ENCODE assay signal across 25 cellular contexts in genomic region chr17:55620023-55620422, GRCh38.
DNase-seq lines count a peak whose midpoint lies in the region; ATAC-seq, FAIRE-seq and TF ChIP-seq lines count a peak whose summit lies in the region.
"Had no signal": no experiment of that assay in that cellular context is flagged by ENCODE, and none has a peak within 500 bp of the region (broad histone marks: within the 10 kb centered on the region; RNA-seq: fewer than 3 reads in every experiment).

No MANE protein-coding gene starts in this region.

- H4K20me1 ChIP-seq in HepG2 (ENCODE audit: insufficient read depth, low read length) = no peaks in the 10 kb centered on the region
- H4K20me1 ChIP-seq in endothelial cell of umbilical vein (replicated peaks; ENCODE audit: control insufficient read depth, extremely low read depth, insufficient read depth, low read length) = no peaks in the 10 kb centered on the region
- no peaks in the 10 kb centered on the region for H4K20me1 ChIP-seq in smooth muscle cell (ENCODE audit: low read depth)
- H4K20me1 ChIP-seq: BLaER1 treated with 17β-estradiol and CSF1 and Interleukin-3, amounts not matched to agents 10 nM and 100 nM had no signal

- no peaks in the 10 kb centered on the region for H3K27me3 ChIP-seq in HepG2 (ENCODE audit: control insufficient read depth in 1 of 2, insufficient read depth in 2 of 2, low read length in 2 of 2)
- no peaks in the 10 kb centered on the region for H3K27me3 ChIP-seq in right lobe of liver
- H3K27me3 ChIP-seq in endothelial cell of umbilical vein (ENCODE audit: control insufficient read depth in 2 of 2, insufficient read depth in 2 of 2, low read length in 2 of 2) = no peaks in the 10 kb centered on the region
- H3K27me3 ChIP-seq in smooth muscle cell (ENCODE audit: low read depth) = no peaks in the 10 kb centered on the region
- H3K27me3 ChIP-seq: BE2C; BLaER1 treated with 17β-estradiol and CSF1 and Interleukin-3, amounts not matched to agents 10 nM and 100 nM had no signal

- no peak overlapping the region for H2AFZ ChIP-seq in HepG2 (ENCODE audit: low read length)
- peak overlapping the region; percentile 40 for H2AFZ ChIP-seq in endothelial cell of umbilical vein (ENCODE audit: low read depth, low read length)
- peak overlapping the region; percentile 22 for H2AFZ ChIP-seq in smooth muscle cell (ENCODE audit: low read depth)

- POLR2A ChIA-PET in HepG2 (lab: Yijun Ruan, JAX) (no interaction called here), endothelial cell of umbilical vein (lab: Charles Lee) (no interaction called here)

- no peaks in the 10 kb centered on the region for H3K9me3 ChIP-seq in HepG2 (ENCODE audit: low read length)
- no peaks in the 10 kb centered on the region for H3K9me3 ChIP-seq in right lobe of liver
- H3K9me3 ChIP-seq in endothelial cell of umbilical vein (replicated peaks; ENCODE audit: control insufficient read depth, insufficient read depth, low read length) = no peaks in the 10 kb centered on the region
- H3K9me3 ChIP-seq in smooth muscle cell (replicated peaks; ENCODE audit: low read depth) = no peaks in the 10 kb centered on the region
- H3K9me3 ChIP-seq: A549, BE2C had no signal

- no peaks in the 10 kb centered on the region for H3K79me2 ChIP-seq in HepG2 (ENCODE audit: insufficient read depth, low read length)
- H3K79me2 ChIP-seq in endothelial cell of umbilical vein (ENCODE audit: control insufficient read depth, insufficient read depth, low read length) = no peaks in the 10 kb centered on the region
- H3K79me2 ChIP-seq in smooth muscle cell (ENCODE audit: low read depth) = no peaks in the 10 kb centered on the region

- peak; percentile 23 for FAIRE-seq in HepG2 (lab: Jason Lieb, UNC)
- peak; percentile 42 for FAIRE-seq in endothelial cell of umbilical vein (lab: Jason Lieb, UNC)
- FAIRE-seq: A549, D721Med, GM12878, GM18507 had no signal

- H3K4me1 ChIP-seq in HepG2 (ENCODE audit: insufficient read depth, low read length) (no peaks in the 10 kb centered on the region), right lobe of liver (no peaks in the 10 kb centered on the region), endothelial cell of umbilical vein (ENCODE audit: control insufficient read depth, extremely low read depth, insufficient read depth, low read length) (peaks cover 4% of the 10 kb centered on the region), smooth muscle cell (ENCODE audit: low read depth) (no peaks in the 10 kb centered on the region)
- H3K4me1 ChIP-seq: A549, BE2C had no signal

- H3K27ac ChIP-seq in HepG2 (ENCODE audit: extremely low read length, insufficient read depth, low read length) (no peak overlapping the region), right lobe of liver (no peak overlapping the region), endothelial cell of umbilical vein (ENCODE audit: insufficient read depth, low read depth, low read length) (no peak overlapping the region), smooth muscle cell (ENCODE audit: low read depth) (no peak overlapping the region)
- H3K27ac ChIP-seq: A549; BLaER1 treated with 17β-estradiol and CSF1 and Interleukin-3, amounts not matched to agents 10 nM and 100 nM had no signal

- H3K4me2 ChIP-seq in HepG2 (ENCODE audit: low read depth, low read length) = no peak overlapping the region
- H3K4me2 ChIP-seq in endothelial cell of umbilical vein (ENCODE audit: insufficient read depth, low read length) = peak overlapping the region; percentile 3
- no peak overlapping the region for H3K4me2 ChIP-seq in smooth muscle cell
- H3K4me2 ChIP-seq: A549; BLaER1 treated with 17β-estradiol and CSF1 and Interleukin-3, amounts not matched to agents 10 nM and 100 nM had no signal

- H3K4me3 ChIP-seq in HepG2 (replicated peaks in 1 of 3; ENCODE audit: insufficient read depth in 1 of 3, low read depth in 2 of 3, low read length in 3 of 3) = no peak overlapping the region
- no peak overlapping the region for H3K4me3 ChIP-seq in right lobe of liver
- H3K4me3 ChIP-seq in endothelial cell of umbilical vein (replicated peaks in 1 of 3; ENCODE audit: insufficient read depth in 1 of 3, low read depth in 1 of 3, low read length in 3 of 3) = no peak overlapping the region
- no peak overlapping the region for H3K4me3 ChIP-seq in smooth muscle cell
- H3K4me3 ChIP-seq: A549; BLaER1 treated with 17β-estradiol and CSF1 and Interleukin-3, amounts not matched to agents 10 nM and 100 nM; GM12878 had no signal

- in situ Hi-C loops in HepG2 (cut with HindIII; ENCODE audit: extremely low pct_ligation_motif_present, low pct_unique_long_range_greater_than_20kb) (no loop called here), GM13976 (cut with MboI; ENCODE audit: low sequenced_read_pairs, unreplicated experiment) (no loop called here)

- TF ChIP-seq RAD21 in HepG2 (CRISPR knock-in tag; IDR thresholded peaks at IDR 0.05) = no peak

- dilution Hi-C loops in endothelial cell of umbilical vein (cut with MboI; ENCODE audit: extremely low pct_ligation_motif_present, low sequenced_read_pairs) = no loop called here

- H3K9ac ChIP-seq in HepG2 (ENCODE audit: insufficient read depth, low read depth, low read length) (no peak overlapping the region), endothelial cell of umbilical vein (replicated peaks; ENCODE audit: extremely low read depth, insufficient read depth, low read length) (no peak overlapping the region), smooth muscle cell (ENCODE audit: low read depth) (no peak overlapping the region)
- H3K9ac ChIP-seq: BLaER1 treated with 17β-estradiol and CSF1 and Interleukin-3, amounts not matched to agents 10 nM and 100 nM had no signal

- no peaks in the 10 kb centered on the region for H3F3A ChIP-seq in smooth muscle cell (ENCODE audit: low read depth)

- intact Hi-C loops in HepG2 (cut with micrococcal nuclease; ENCODE audit: unreplicated experiment) = no loop called here
- intact Hi-C loops in right lobe of liver (cut with DNase I) = no loop called here
- intact Hi-C loops in endothelial cell of umbilical vein (cut with micrococcal nuclease) = loop anchor here (5.0 kb wide), 1 partner anchor 613 kb away; no protein-coding TSS in a partner anchor

- TF ChIP-seq CTCF in HepG2 (CRISPR knock-in tag; IDR thresholded peaks at IDR 0.05) (no peak), right lobe of liver (IDR thresholded peaks at IDR 0.05) (no peak), endothelial cell of umbilical vein (IDR thresholded peaks at IDR 0.05; ENCODE audit: extremely low read depth in 1 of 2, insufficient read depth in 1 of 2, low read depth in 1 of 2, low read length in 2 of 2) (no peak), smooth muscle cell (IDR thresholded peaks at IDR 0.05; ENCODE audit: borderline replicate concordance, insufficient read depth, poor library complexity, severe bottlenecking) (no peak), GM13976 (IDR thresholded peaks at IDR 0.05; ENCODE audit: borderline replicate concordance, control extremely low read depth, extremely low read depth, insufficient read depth, missing control alignments) (no peak)

- H3K9me1 ChIP-seq in endothelial cell of umbilical vein (replicated peaks; ENCODE audit: control insufficient read depth, extremely low read depth, insufficient read depth, low read length) = no peaks in the 10 kb centered on the region

- CTCF ChIA-PET in HepG2 (lab: Yijun Ruan, JAX; ENCODE audit: low intra/inter-chr PET ratio, low total read pairs) (no interaction called here), endothelial cell of umbilical vein (lab: Charles Lee) (interaction anchor here (0.9 to 11.4 kb wide), 3 partner anchors 19 to 106 kb away, joined by 3 to 79 read pairs (median 5); no protein-coding TSS in a partner anchor)

- no TSS peak for BruUV-seq in HepG2 (replicated peaks; lab: Mats Ljungman, UMichigan)
- no TSS peak for BruUV-seq in endothelial cell of umbilical vein (replicated peaks; lab: Mats Ljungman, UMichigan)

- WGBS in HepG2 (ENCODE audit: low lambda C conversion rate) = 15% methylated on average over 3 of the region's 3 CpGs
- WGBS in right lobe of liver (ENCODE audit: insufficient coverage, low coverage, low lambda C conversion rate, missing lambda C conversion rate) = 43% methylated on average over 2 of the region's 3 CpGs
- 54% methylated on average over 3 of the region's 3 CpGs for WGBS in smooth muscle cell (ENCODE audit: low lambda C conversion rate)

- H3K36me3 ChIP-seq in HepG2 (replicated peaks in 1 of 2; ENCODE audit: control insufficient read depth in 1 of 2, insufficient read depth in 2 of 2, low read length in 2 of 2) = no peaks in the 10 kb centered on the region
- no peaks in the 10 kb centered on the region for H3K36me3 ChIP-seq in right lobe of liver
- no peaks in the 10 kb centered on the region for H3K36me3 ChIP-seq in endothelial cell of umbilical vein (ENCODE audit: control insufficient read depth in 2 of 2, extremely low read depth in 1 of 2, insufficient read depth in 2 of 2, low read length in 2 of 2)
- H3K36me3 ChIP-seq in smooth muscle cell (ENCODE audit: low read depth) = no peaks in the 10 kb centered on the region
- H3K36me3 ChIP-seq: BE2C; BLaER1 treated with 17β-estradiol and CSF1 and Interleukin-3, amounts not matched to agents 10 nM and 100 nM had no signal

- ATAC-seq in HepG2 = no peak
- no peak for ATAC-seq in right lobe of liver
- ATAC-seq: A549, GM12878 had no signal

- no peak for TF ChIP-seq POLR2A in HepG2 (IDR thresholded peaks at IDR 0.05; ENCODE audit: insufficient read depth in 1 of 2, low read depth in 2 of 2, low read length in 2 of 2)
- TF ChIP-seq POLR2A in right lobe of liver (IDR thresholded peaks at IDR 0.05) = no peak
- no peak for TF ChIP-seq POLR2A in endothelial cell of umbilical vein (IDR thresholded peaks at IDR 0.05; ENCODE audit: low read depth, low read length)

- DNase-seq in HepG2 (ENCODE audit: low spot score) (no peak), right lobe of liver (no peak), endothelial cell of umbilical vein (ENCODE audit: low read depth, low spot score) (peak; percentile 32), smooth muscle cell (lab: John Stamatoyannopoulos, UW; ENCODE audit: unreplicated experiment) (no peak), H4 (ENCODE audit: low spot score) (no peak), GM13976 (ENCODE audit: low spot score) (no peak), SIG-M5 (lab: John Stamatoyannopoulos, UW) (no peak)
- DNase-seq: 8988T; ACHN; AML-193; BE2C; CD4-positive, alpha-beta T cell; CD8-positive, alpha-beta memory T cell; DMS 273 treated with DMSO at 0.1 percent for 48 hours; DMS79; EL; GDM1; GOT3; H7; HCEC 1CT had no signal

- TF ChIP-seq EP300 in HepG2 (IDR thresholded peaks at IDR 0.05; ENCODE audit: low read depth in 2 of 2, low read length in 2 of 2) (no peak), HepG2 (CRISPR knock-in tag; IDR thresholded peaks at IDR 0.05; ENCODE audit: borderline replicate concordance) (no peak)

TF ChIP-seq in HepG2, 621 proteins besides CTCF, POLR2A, EP300 and RAD21 (continues in another document):
- no peak for TF ChIP-seq DRAP1 (CRISPR knock-in tag; IDR thresholded peaks at IDR 0.05)

TF ChIP-seq in endothelial cell of umbilical vein, 7 proteins besides CTCF, POLR2A, EP300 and RAD21 (continues in another document):
- TF ChIP-seq EZH2 (IDR thresholded peaks at IDR 0.05; ENCODE audit: borderline replicate concordance, low read depth, low read length, severe bottlenecking) = no peak
- TF ChIP-seq POLR2AphosphoS5 (IDR thresholded peaks at IDR 0.05; ENCODE audit: insufficient read depth, low read depth, low read length) = no peak
